In genomic region chr12:122903704-122904034, GRCh38 we compare ENCODE assay signal across 2 cellular contexts.
TF ChIP-seq lines count a peak whose summit lies in the region.

No MANE protein-coding gene starts in this region.

TF ChIP-seq in A549, 52 proteins besides CTCF, POLR2A, EP300 and RAD21 (continued from another document):
- TF ChIP-seq E2F6 (IDR thresholded peaks at IDR 0.05; ENCODE audit: borderline replicate concordance, low read depth) (no peak), TFCP2L1 (CRISPR knock-in tag; IDR thresholded peaks at IDR 0.05) (no peak), BHLHE40 (IDR thresholded peaks at IDR 0.05; ENCODE audit: low read depth, low read length) (no peak), JUN (IDR thresholded peaks at IDR 0.05) (no peak), ATOH8 (CRISPR knock-in tag; IDR thresholded peaks at IDR 0.05; ENCODE audit: low read depth) (no peak), MYC (IDR thresholded peaks at IDR 0.05; ENCODE audit: borderline replicate concordance, low read length) (no peak), HMGXB4 (CRISPR knock-in tag; IDR thresholded peaks at IDR 0.05; ENCODE audit: borderline replicate concordance) (no peak), ZFP36 (IDR thresholded peaks at IDR 0.05; ENCODE audit: borderline replicate concordance, partially characterized antibody) (no peak), BCL3 (IDR thresholded peaks at IDR 0.05) (no peak)
- TF ChIP-seq, protein P1, sequence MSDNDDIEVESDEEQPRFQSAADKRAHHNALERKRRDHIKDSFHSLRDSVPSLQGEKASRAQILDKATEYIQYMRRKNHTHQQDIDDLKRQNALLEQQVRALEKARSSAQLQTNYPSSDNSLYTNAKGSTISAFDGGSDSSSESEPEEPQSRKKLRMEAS (IDR thresholded peaks at IDR 0.05), result no peak

TF ChIP-seq in GM23338, 12 proteins besides CTCF, POLR2A, EP300 and RAD21 (continued from another document):
- TF ChIP-seq, protein P2, sequence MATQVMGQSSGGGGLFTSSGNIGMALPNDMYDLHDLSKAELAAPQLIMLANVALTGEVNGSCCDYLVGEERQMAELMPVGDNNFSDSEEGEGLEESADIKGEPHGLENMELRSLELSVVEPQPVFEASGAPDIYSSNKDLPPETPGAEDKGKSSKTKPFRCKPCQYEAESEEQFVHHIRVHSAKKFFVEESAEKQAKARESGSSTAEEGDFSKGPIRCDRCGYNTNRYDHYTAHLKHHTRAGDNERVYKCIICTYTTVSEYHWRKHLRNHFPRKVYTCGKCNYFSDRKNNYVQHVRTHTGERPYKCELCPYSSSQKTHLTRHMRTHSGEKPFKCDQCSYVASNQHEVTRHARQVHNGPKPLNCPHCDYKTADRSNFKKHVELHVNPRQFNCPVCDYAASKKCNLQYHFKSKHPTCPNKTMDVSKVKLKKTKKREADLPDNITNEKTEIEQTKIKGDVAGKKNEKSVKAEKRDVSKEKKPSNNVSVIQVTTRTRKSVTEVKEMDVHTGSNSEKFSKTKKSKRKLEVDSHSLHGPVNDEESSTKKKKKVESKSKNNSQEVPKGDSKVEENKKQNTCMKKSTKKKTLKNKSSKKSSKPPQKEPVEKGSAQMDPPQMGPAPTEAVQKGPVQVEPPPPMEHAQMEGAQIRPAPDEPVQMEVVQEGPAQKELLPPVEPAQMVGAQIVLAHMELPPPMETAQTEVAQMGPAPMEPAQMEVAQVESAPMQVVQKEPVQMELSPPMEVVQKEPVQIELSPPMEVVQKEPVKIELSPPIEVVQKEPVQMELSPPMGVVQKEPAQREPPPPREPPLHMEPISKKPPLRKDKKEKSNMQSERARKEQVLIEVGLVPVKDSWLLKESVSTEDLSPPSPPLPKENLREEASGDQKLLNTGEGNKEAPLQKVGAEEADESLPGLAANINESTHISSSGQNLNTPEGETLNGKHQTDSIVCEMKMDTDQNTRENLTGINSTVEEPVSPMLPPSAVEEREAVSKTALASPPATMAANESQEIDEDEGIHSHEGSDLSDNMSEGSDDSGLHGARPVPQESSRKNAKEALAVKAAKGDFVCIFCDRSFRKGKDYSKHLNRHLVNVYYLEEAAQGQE (IDR thresholded peaks at IDR 0.05; ENCODE audit: unreplicated experiment), result no peak
